In the genomic region with DNA sequence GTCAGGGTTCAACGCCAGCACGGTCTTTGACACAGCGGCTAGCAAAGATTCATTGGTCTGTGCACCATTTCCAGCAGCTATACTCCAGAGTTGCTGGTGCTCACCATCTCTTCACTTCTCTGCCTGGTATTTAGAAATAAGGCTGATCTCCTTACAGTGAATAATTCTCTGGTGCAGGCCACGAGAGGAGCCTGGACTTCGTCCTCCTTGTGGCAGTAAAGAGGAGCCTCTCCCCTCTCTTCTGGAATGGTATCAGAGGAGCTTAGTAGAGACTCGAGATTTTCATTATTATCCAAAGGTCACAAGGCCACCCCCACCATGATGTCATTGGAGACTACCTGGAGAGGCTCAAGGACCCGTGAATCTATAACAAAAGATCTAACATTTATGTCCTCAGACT, we compare ENCODE assay signal across 15 cellular contexts. TPM values are rescaled to one million over a fixed set of nuclear protein-coding genes. Genes with fewer than 3 reads are reported as not detected.
A peak's percentile ranks its signal among the peaks of the same experiment; 100 is the strongest.
DNase-seq lines count a peak whose midpoint lies in the region; ATAC-seq, FAIRE-seq and TF ChIP-seq lines count a peak whose summit lies in the region.
"Had no signal": no experiment of that assay in that cellular context is flagged by ENCODE, and none has a peak within 500 bp of the region (broad histone marks: within the 10 kb centered on the region; RNA-seq: fewer than 3 reads in every experiment).

No MANE protein-coding gene starts in this region.

- H2BK20ac ChIP-seq in H9 (ENCODE audit: low read depth, low read length, poor library complexity, severe bottlenecking) (no peak overlapping the region), H1 (ENCODE audit: low read length) (no peak overlapping the region)

- no peaks in the 10 kb centered on the region; a peak in 3 of 7 replicates for H3K36me3 Mint-ChIP-seq in H9 (ENCODE audit: insufficient read depth in 1 of 3, low read depth in 3 of 3)

- no peak for ATAC-seq in left cardiac atrium
- ATAC-seq in gastroesophageal sphincter, result no peak

- POLR2A ChIA-PET in H1 (lab: Charles Lee; ENCODE audit: partially characterized antibody), result no interaction called here

- intact Hi-C loops in transverse colon (cut with DNase I; ENCODE audit: low total_unique reads) (no loop called here), left cardiac atrium (cut with DNase I) (no loop called here)

- H4K20me1 ChIP-seq in H9 (ENCODE audit: control insufficient read depth, insufficient read depth, insufficient read length), result no peaks in the 10 kb centered on the region
- H4K20me1 ChIP-seq in H1 (replicated peaks in 1 of 2; ENCODE audit: control insufficient read depth in 1 of 2, insufficient read depth in 2 of 2, low read length in 2 of 2), result no peaks in the 10 kb centered on the region
- H4K20me1 ChIP-seq: BLaER1 had no signal

- no peaks in the 10 kb centered on the region for H3K9me3 ChIP-seq in H9 (ENCODE audit: control insufficient read depth, low read depth, low read length)
- H3K9me3 ChIP-seq in H1 (ENCODE audit: insufficient read depth in 2 of 2, low read depth in 1 of 2, low read length in 1 of 2), result no peaks in the 10 kb centered on the region
- no peaks in the 10 kb centered on the region for H3K9me3 ChIP-seq in transverse colon
- H3K9me3 ChIP-seq in gastroesophageal sphincter, result no peaks in the 10 kb centered on the region
- H3K9me3 ChIP-seq: BLaER1, Caco-2 had no signal

- no peak overlapping the region for H2AK5ac ChIP-seq in H9 (ENCODE audit: insufficient read length, low read length)
- H2AK5ac ChIP-seq in H1 (ENCODE audit: low read depth, low read length), result no peak overlapping the region
- peak overlapping the region; percentile 71 for H2AK5ac ChIP-seq in mesendoderm (ENCODE audit: low read length)

- no peak overlapping the region for H4K5ac ChIP-seq in H9 (ENCODE audit: insufficient read length, low read depth, low read length)
- no peak overlapping the region for H4K5ac ChIP-seq in H1 (ENCODE audit: insufficient read length, low read depth, low read length)
- H4K5ac ChIP-seq in mesendoderm (ENCODE audit: low read length), result no peak overlapping the region

- TF ChIP-seq POLR2A in H1 (IDR thresholded peaks at IDR 0.05; ENCODE audit: control extremely low read depth in 1 of 2, low read depth in 2 of 2, low read length in 2 of 2), result no peak
- TF ChIP-seq POLR2A in transverse colon (IDR thresholded peaks at IDR 0.05), result no peak
- no peak for TF ChIP-seq POLR2A in gastroesophageal sphincter (IDR thresholded peaks at IDR 0.05)

- no peak overlapping the region for H3K9ac ChIP-seq in H9 (ENCODE audit: extremely low read depth, insufficient read length, low read length)
- no peak overlapping the region for H3K9ac ChIP-seq in H1 (replicated peaks in 1 of 4; ENCODE audit: extremely low read depth in 1 of 4, low read depth in 3 of 4, low read length in 3 of 4)
- H3K9ac ChIP-seq in mesendoderm (ENCODE audit: low read length), result no peak overlapping the region
- H3K9ac ChIP-seq: BLaER1 had no signal

- no peak overlapping the region for H2BK12ac ChIP-seq in H9 (ENCODE audit: insufficient read length, low read depth, low read length)
- peak overlapping the region; percentile 78; the same call in 1 of the 2 replicates for H2BK12ac ChIP-seq in H1 (ENCODE audit: low read depth, low read length)

- H3K23me2 ChIP-seq in H9 (ENCODE audit: insufficient read length, low read depth, low read length, poor library complexity, severe bottlenecking) (no peaks in the 10 kb centered on the region), H1 (ENCODE audit: low read depth, low read length) (no peaks in the 10 kb centered on the region)

- TF ChIP-seq RAD21 in H1 (IDR thresholded peaks at IDR 0.05 in 1 of 2, conservative IDR thresholded peaks at IDR 0.05 in 1 of 2; ENCODE audit: low read depth in 2 of 2, low read length in 2 of 2), result no peak

- H2BK5ac ChIP-seq in H9 (ENCODE audit: insufficient read length, low read length) (no peak overlapping the region), H1 (ENCODE audit: low read depth, low read length) (peak overlapping the region; percentile 13; the same call in 1 of the 2 replicates), mesendoderm (ENCODE audit: low read length) (no peak overlapping the region)

- H2BK15ac ChIP-seq in H9 (ENCODE audit: low read depth, low read length) (no peak overlapping the region), H1 (ENCODE audit: low read length) (peak overlapping the region; percentile 2; the same call in 1 of the 2 replicates), mesendoderm (replicated peaks; ENCODE audit: low read depth) (no peak overlapping the region)

- H3K36me3 ChIP-seq in H1 (ENCODE audit: control insufficient read depth in 2 of 4, insufficient read depth in 4 of 4, low read length in 3 of 4), result no peaks in the 10 kb centered on the region
- H3K36me3 ChIP-seq in mesendoderm (ENCODE audit: control insufficient read depth, insufficient read depth, low read length), result no peaks in the 10 kb centered on the region
- no peaks in the 10 kb centered on the region for H3K36me3 ChIP-seq in transverse colon
- no peaks in the 10 kb centered on the region for H3K36me3 ChIP-seq in gastroesophageal sphincter
- H3K36me3 ChIP-seq: BLaER1 had no signal

- no CpG with 5 or more reads among the region's 7 CpGs for WGBS in H9 (ENCODE audit: extremely low coverage, insufficient read length, low lambda C conversion rate)
- WGBS in H1 (ENCODE audit: extremely low coverage in 1 of 2, insufficient coverage in 1 of 2, insufficient read length in 1 of 2, insufficient replicate concordance in 2 of 2, low coverage in 1 of 2, low lambda C conversion rate in 2 of 2, missing lambda C conversion rate in 1 of 2), 2 experiments, result 87% methylated on average over 7 of the region's 7 CpGs; no CpG with 5 or more reads in 1 of the 2 experiments
- no CpG with 5 or more reads among the region's 7 CpGs for WGBS in mesendoderm (ENCODE audit: extremely low coverage, insufficient coverage, low lambda C conversion rate)
- 58 to 60% methylated on average over 6 to 7 of the region's 7 CpGs for WGBS in transverse colon (ENCODE audit: low coverage in 1 of 2), 2 donors
- 74 to 80% methylated on average over 6 of the region's 7 CpGs for WGBS in gastroesophageal sphincter (ENCODE audit: low coverage in 1 of 2), 2 donors

- H4K91ac ChIP-seq in H9 (ENCODE audit: insufficient read length, low read depth, low read length) (no peak overlapping the region), H1 (replicated peaks; ENCODE audit: insufficient read length, low read length) (no peak overlapping the region)

- H4K8ac ChIP-seq in H9 (replicated peaks; ENCODE audit: insufficient read length, low read depth, low read length) (no peak overlapping the region), H1 (ENCODE audit: extremely low read depth, insufficient read depth, low read length) (no peak overlapping the region), mesendoderm (ENCODE audit: low read depth, low read length) (no peak overlapping the region)

- H3K79me1 ChIP-seq in H9 (ENCODE audit: insufficient read depth, low read depth, low read length, poor library complexity, severe bottlenecking) (no peaks in the 10 kb centered on the region), H1 (ENCODE audit: low read depth, low read length) (no peaks in the 10 kb centered on the region), mesendoderm (ENCODE audit: low read length) (no peaks in the 10 kb centered on the region)

- no peak overlapping the region for H2BK120ac ChIP-seq in H9 (ENCODE audit: low read depth, low read length, poor library complexity, severe bottlenecking)
- H2BK120ac ChIP-seq in H1 (replicated peaks; ENCODE audit: low read depth, low read length), result no peak overlapping the region
- H2BK120ac ChIP-seq in mesendoderm (ENCODE audit: low read depth, low read length), result no peak overlapping the region

- H3K23ac ChIP-seq in H9 (ENCODE audit: insufficient read length, low read depth, low read length), result no peak overlapping the region
- no peak overlapping the region for H3K23ac ChIP-seq in H1 (ENCODE audit: insufficient read length)
- H3K23ac ChIP-seq in mesendoderm (ENCODE audit: low read length), result no peak overlapping the region

- no peak overlapping the region for H3K18ac ChIP-seq in H9 (ENCODE audit: insufficient read length, low read depth, low read length)
- no peak overlapping the region for H3K18ac ChIP-seq in H1 (ENCODE audit: extremely low read depth, low read length)
- H3K18ac ChIP-seq in mesendoderm (ENCODE audit: low read length), result no peak overlapping the region

- H3K4me3 ChIP-seq in H1 (ENCODE audit: extremely low read depth in 1 of 4, insufficient read depth in 2 of 4, low read depth in 3 of 4, low read length in 4 of 4), result no peak overlapping the region
- no peak overlapping the region for H3K4me3 ChIP-seq in mesendoderm (ENCODE audit: low read length)
- H3K4me3 ChIP-seq in transverse colon, result no peak overlapping the region
- H3K4me3 ChIP-seq in gastroesophageal sphincter, result no peak overlapping the region
- H3K4me3 ChIP-seq: BLaER1 had no signal

- no peak overlapping the region for H3K56ac ChIP-seq in H9 (ENCODE audit: insufficient read length, low read depth, low read length)
- no peak overlapping the region for H3K56ac ChIP-seq in H1 (replicated peaks; ENCODE audit: insufficient read length, low read depth, low read length)
- H3K56ac ChIP-seq in mesendoderm (ENCODE audit: low read length), result no peak overlapping the region

- no peaks in the 10 kb centered on the region for H3K79me2 ChIP-seq in H9 (ENCODE audit: insufficient read depth, low read length)
- no peaks in the 10 kb centered on the region for H3K79me2 ChIP-seq in H1 (ENCODE audit: control insufficient read depth in 1 of 2, insufficient read depth in 2 of 2, low read length in 2 of 2)
- no peaks in the 10 kb centered on the region for H3K79me2 ChIP-seq in mesendoderm (ENCODE audit: control insufficient read depth, insufficient read depth, low read length)

- H3K4me1 Mint-ChIP-seq in H9, result peaks cover 5% of the 10 kb centered on the region in 2 experiments
- H3K4me1 Mint-ChIP-seq: CD8-positive, alpha-beta memory T cell had no signal

- CTCF ChIA-PET in H1 (lab: Charles Lee; ENCODE audit: partially characterized antibody), result interaction anchor here (0.6 to 1.8 kb wide), 6 partner anchors 14 to 526 kb away, joined by 3 to 4 read pairs (median 3); no protein-coding TSS in a partner anchor

- DNase-seq in H9 (no peak), H1 (ENCODE audit: low read depth in 1 of 2, low spot score in 2 of 2) (no peak), mesendoderm (peak; percentile 55), transverse colon (peak; percentile 55), left cardiac atrium (no peak), NCI-H2081 (lab: John Stamatoyannopoulos, UW) (no peak)
- DNase-seq: 8988T; AML-193; CD8-positive, alpha-beta memory T cell; DND-41; GF-D8; H7 had no signal

- in situ Hi-C loops in transverse colon (cut with MboI; ENCODE audit: low pct_ligation_motif_present in 1 of 4, low pct_unique_long_range_greater_than_20kb in 1 of 4, low sequenced_read_pairs in 3 of 4), result loop anchor here in 3 of 4 donors (5.0 to 10.0 kb wide), 3 partner anchors 395 to 458 kb away; a partner anchor contains a TSS

- H3K27me3 Mint-ChIP-seq in H9 (ENCODE audit: low read depth), result no peaks in the 10 kb centered on the region

- H2AFZ ChIP-seq in H9 (ENCODE audit: low read length) (no peak overlapping the region), H1 (ENCODE audit: low read length) (no peak overlapping the region)

- TF ChIP-seq CTCF in H9 (conservative IDR thresholded peaks at IDR 0.05) (peak; percentile 21; the same call in 1 of the 3 replicates), H1 (IDR thresholded peaks at IDR 0.05; ENCODE audit: control extremely low read depth in 1 of 3, insufficient read depth in 1 of 3, low read depth in 1 of 3, low read length in 3 of 3) (peak in 1 of 3 experiments; percentile 3; a peak in 1 of 4 replicates), transverse colon (IDR thresholded peaks at IDR 0.05) (peak in 1 of 5 experiments; percentile 10), gastroesophageal sphincter (IDR thresholded peaks at IDR 0.05) (no peak)

- H3K4me1 ChIP-seq in H9 (ENCODE audit: insufficient read depth, low read length), result no peaks in the 10 kb centered on the region; the same call in 1 of the 2 replicates
- H3K4me1 ChIP-seq in H1 (replicated peaks in 1 of 4; ENCODE audit: control insufficient read depth in 3 of 4, insufficient read depth in 4 of 4, low read length in 3 of 4), result peaks cover 0 to 3% (median 0%) of the 10 kb centered on the region in 4 experiments; a peak in 1 of 7 replicates
- H3K4me1 ChIP-seq in mesendoderm (ENCODE audit: control insufficient read depth, low read depth, low read length), result peaks cover 3% of the 10 kb centered on the region
- peaks cover 0 to 20% (median 5%) of the 10 kb centered on the region in 4 donors for H3K4me1 ChIP-seq in transverse colon
- H3K4me1 ChIP-seq in gastroesophageal sphincter, result no peaks in the 10 kb centered on the region
- H3K4me1 ChIP-seq: BLaER1 had no signal

- H3K9me3 Mint-ChIP-seq in H9, result peaks cover 2 to 10% of the 10 kb centered on the region in 2 experiments; a peak in 2 of 5 replicates
- H3K9me3 Mint-ChIP-seq: CD8-positive, alpha-beta memory T cell had no signal

- peak; percentile 32 for FAIRE-seq in H1 (lab: Jason Lieb, UNC)

- peak overlapping the region in 1 of 3 experiments; percentile 4; a peak in 2 of 7 replicates for H3K27ac Mint-ChIP-seq in H9
- H3K27ac Mint-ChIP-seq: CD8-positive, alpha-beta memory T cell had no signal

- H3T11ph ChIP-seq in H9 (ENCODE audit: low read length), result no peak overlapping the region

- TF ChIP-seq EP300 in H1 (IDR thresholded peaks at IDR 0.05; ENCODE audit: borderline replicate concordance in 1 of 2, low read depth in 2 of 2, low read length in 2 of 2), result no peak
- TF ChIP-seq EP300 in transverse colon (IDR thresholded peaks at IDR 0.05; ENCODE audit: low read depth), result no peak
- no peak for TF ChIP-seq EP300 in gastroesophageal sphincter (IDR thresholded peaks at IDR 0.05)

- H3K27ac ChIP-seq in H9 (ENCODE audit: insufficient read length, low read depth, low read length), result no peak overlapping the region
- no peak overlapping the region for H3K27ac ChIP-seq in H1 (ENCODE audit: low read depth, low read length)
- no peak overlapping the region for H3K27ac ChIP-seq in mesendoderm (ENCODE audit: low read depth, low read length)
- H3K27ac ChIP-seq in transverse colon, result peak overlapping the region; percentile 21 to 59 (median 38)
- no peak overlapping the region for H3K27ac ChIP-seq in gastroesophageal sphincter
- H3K27ac ChIP-seq: BLaER1 had no signal

- H3K4me2 ChIP-seq in H9 (ENCODE audit: insufficient read depth, insufficient read length, low read length) (no peak overlapping the region), H1 (ENCODE audit: insufficient read depth in 1 of 2, low read depth in 2 of 2, low read length in 2 of 2) (no peak overlapping the region), mesendoderm (ENCODE audit: low read length) (no peak overlapping the region)
- H3K4me2 ChIP-seq: BLaER1 had no signal

- H3K27me3 ChIP-seq in H9 (ENCODE audit: insufficient read depth, low read length) (no peaks in the 10 kb centered on the region), H1 (replicated peaks in 1 of 4; ENCODE audit: control insufficient read depth in 3 of 4, extremely low read depth in 1 of 4, insufficient read depth in 3 of 4, low read length in 3 of 4) (no peaks in the 10 kb centered on the region), mesendoderm (ENCODE audit: insufficient read depth, low read length, poor library complexity) (no peaks in the 10 kb centered on the region), transverse colon (no peaks in the 10 kb centered on the region), gastroesophageal sphincter (no peaks in the 10 kb centered on the region)
- H3K27me3 ChIP-seq: BLaER1 had no signal

- H3K14ac ChIP-seq in H9 (ENCODE audit: insufficient read depth, low read length), result no peak overlapping the region
- H3K14ac ChIP-seq in H1 (ENCODE audit: insufficient read length), result no peak overlapping the region

- H3K4me3 Mint-ChIP-seq in H9, result no peak overlapping the region
- H3K4me3 Mint-ChIP-seq: CD8-positive, alpha-beta memory T cell had no signal

- H3K4ac ChIP-seq in H9 (ENCODE audit: low read depth, low read length) (no peak overlapping the region), H1 (replicated peaks; ENCODE audit: insufficient read length, low read depth, low read length) (no peak overlapping the region), mesendoderm (ENCODE audit: low read depth, low read length) (no peak overlapping the region)

RNA-seq across cellular contexts. Expression of a gene that starts 30.8 kb away (rescaled TPM):
- total RNA-seq in H9 (2021) (0.28 and 0.42 TPM in 2 replicates), transverse colon (10 to 100 TPM; 27.5 to 81.2 (median 52.5) TPM), left cardiac atrium (not detected), gastroesophageal sphincter (1 to 10 TPM in 1 of 4 donors, not detected in 3; 1.2 TPM)
- total RNA-seq in H1 (2021; fragmentation: NEBNext Ultra II Directional; extraction: Animal tissue kit (Norgen Biotek cat#: 25700)), result 2.4 and 2.9 TPM in 2 replicates
- 0.39 and 0.80 TPM in 2 replicates for polyA plus RNA-seq in H1 (2011; rRNA removed)
- 1.7 TPM for polyA plus RNA-seq in H1 (2011; cell fraction: cytosol; rRNA removed)
- polyA plus RNA-seq in H1 (2011; cell fraction: nucleus; rRNA removed), result 0.31 TPM
- polyA plus RNA-seq in H1 (2012, experiment 1 of 2), result 0.99 to 2.3 TPM (median 1.2 TPM) in 4 replicates
- 0.10 TPM for polyA plus RNA-seq in H1 (2012, experiment 2 of 2)
- 1.5 TPM for polyA plus RNA-seq in H1 (2013, experiment 1 of 2)
- polyA plus RNA-seq in H1 (2013, experiment 2 of 2), result 2.0 TPM
- 0.44 and 0.54 TPM in 2 replicates for polyA minus RNA-seq in H1 (2011; rRNA and poly(A)+ RNA removed)
- not detected for polyA minus RNA-seq in H1 (2011; cell fraction: cytosol; rRNA and poly(A)+ RNA removed)
- 0.30 TPM for polyA minus RNA-seq in H1 (2011; cell fraction: nucleus; rRNA and poly(A)+ RNA removed)
- 1.7 TPM for polyA plus RNA-seq in mesendoderm (2013, experiment 1 of 2)
- polyA plus RNA-seq in mesendoderm (2013, experiment 2 of 2), result 1.7 TPM
- polyA plus RNA-seq: CD8-positive, alpha-beta memory T cell had no signal

Comparison
In these comparisons a context has a peak if more than half of its experiments do, and no peak if none do; other contexts are left out.
1. DNase-seq: peak in mesendoderm (single experiment) and transverse colon (single experiment); none in H9 (single experiment), H1 (0 of 2), left cardiac atrium (single experiment) and NCI-H2081 (0 of 2).
2. H3K27ac ChIP-seq: peak in transverse colon (4 of 4); none in H9 (single experiment), H1 (single experiment), mesendoderm (single experiment) and gastroesophageal sphincter (0 of 4).